Comparison of ENCODE assay signal across 10 cellular contexts in the genomic region with DNA sequence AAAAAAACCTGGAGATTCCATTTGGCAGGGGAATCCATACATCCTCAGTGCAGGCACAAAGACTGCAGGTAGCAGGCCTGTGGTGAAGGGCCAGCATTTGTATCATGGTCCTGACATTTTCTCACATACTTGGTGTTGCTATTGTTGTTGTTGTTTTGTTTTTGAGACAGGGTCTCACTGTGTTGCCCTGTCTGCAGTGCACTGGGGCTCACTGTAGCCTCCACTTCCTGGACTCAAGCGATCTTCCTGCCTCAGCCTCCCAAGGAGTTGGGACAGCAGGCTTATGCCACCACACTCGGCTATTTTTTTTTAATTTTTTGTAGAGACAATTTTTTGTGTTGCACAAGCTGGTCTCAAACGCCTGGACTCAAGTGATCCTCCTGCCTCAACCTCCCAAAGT.
"Had no signal": no experiment of that assay in that cellular context is flagged by ENCODE, and none has a peak within 500 bp of the region (broad histone marks: within the 10 kb centered on the region; RNA-seq: fewer than 3 reads in every experiment).

No MANE protein-coding gene starts in this region.

- H3K4me3 ChIP-seq: GM23248 had no signal

- H3K27ac ChIP-seq: GM23248, HL-60, KMS-11 had no signal

- H3K9ac ChIP-seq: GM23248, KMS-11 had no signal

- DNase-seq: GM23248, GOT3, H9, HCEC 1CT, HFFc6, KBM-7 had no signal

- ATAC-seq: HepG2 had no signal

- H2AFZ ChIP-seq: GM23248 had no signal

- FAIRE-seq: H54, HepG2 had no signal

- H3K4me2 ChIP-seq: KMS-11 had no signal
